23 cellular contexts compared by ENCODE assay signal in genomic region chr19:38513762-38514167, GRCh38.
A peak's percentile ranks its signal among the peaks of the same experiment; 100 is the strongest.
DNase-seq lines count a peak whose midpoint lies in the region; ATAC-seq and TF ChIP-seq lines count a peak whose summit lies in the region.
"Had no signal": no experiment of that assay in that cellular context is flagged by ENCODE, and none has a peak within 500 bp of the region (broad histone marks: within the 10 kb centered on the region; RNA-seq: fewer than 3 reads in every experiment).

No MANE protein-coding gene starts in this region.

- H3K9me2 ChIP-seq in GM23248 (ENCODE audit: insufficient read depth): no peaks in the 10 kb centered on the region

- no peaks in the 10 kb centered on the region for H3K27me3 Mint-ChIP-seq in activated CD4-positive, alpha-beta memory T cell treated with anti-CD3 and anti-CD28 coated beads for 36 hours

- no peak overlapping the region for H3K4me3 Mint-ChIP-seq in activated CD4-positive, alpha-beta memory T cell treated with anti-CD3 and anti-CD28 coated beads for 36 hours
- H3K4me3 Mint-ChIP-seq: naive B cell, type B pancreatic cell had no signal

- no peak overlapping the region for H3K4me3 ChIP-seq in GM23248
- no peak overlapping the region for H3K4me3 ChIP-seq in psoas muscle
- H3K4me3 ChIP-seq: dorsolateral prefrontal cortex, heart left ventricle, spleen had no signal

- CTCF ChIA-PET in activated CD4-positive, alpha-beta memory T cell treated with anti-CD3 and anti-CD28 coated beads for 36 hours (lab: Charles Lee): interaction anchor here (0.9 to 4.3 kb wide), 8 partner anchors 22 to 417 kb away, joined by 3 to 63 read pairs (median 7); partner anchors contain the start of genes EIF3K, FAM98C, MAP4K1 and MRPS12

- intact Hi-C loops in activated CD4-positive, alpha-beta memory T cell treated with anti-CD3 and anti-CD28 coated beads for 36 hours (cut with micrococcal nuclease): loop anchor here (1.0 to 5.0 kb wide), 3 partner anchors 25 to 419 kb away; partner anchors contain the start of genes MRPS12 and SARS2
- intact Hi-C loops in psoas muscle (cut with DNase I): no loop called here

- POLR2A ChIA-PET in activated CD4-positive, alpha-beta memory T cell treated with anti-CD3 and anti-CD28 coated beads for 36 hours (lab: Charles Lee): no interaction called here

- TF ChIP-seq CTCF in psoas muscle (IDR thresholded peaks at IDR 0.05): no peak

- no peak for DNase-seq in activated CD4-positive, CD25-positive, alpha-beta regulatory T cell (lab: John Stamatoyannopoulos, UW)
- DNase-seq in GM23248: peak; percentile 23
- DNase-seq in activated CD4-positive, alpha-beta memory T cell treated with anti-CD3 and anti-CD28 coated beads for 36 hours: peak; percentile 27
- no peak for DNase-seq in psoas muscle
- no peak for DNase-seq in glomerular visceral epithelial cell (ENCODE audit: extremely low spot score)
- no peak for DNase-seq in AG08395 (ENCODE audit: low spot score)
- DNase-seq: activated naive CD4-positive, alpha-beta T cell treated with anti-CD3 and anti-CD28 coated beads, Interleukin-2, amount 50 U/mL, for 16 hours; BE2C; COR-L47; DMS79; dorsolateral prefrontal cortex; left cardiac atrium; mesendoderm; naive B cell; NCI-H1436; NCI-H524 treated with DMSO at 0.1 percent for 48 hours; retina; spleen; stimulated activated CD4-positive, alpha-beta T cell treated with anti-CD3 and anti-CD28 coated beads, Interleukin-4, amount 100 ng/mL, for 24 hours had no signal

- H3K9me3 ChIP-seq in GM23248 (ENCODE audit: low read depth) (no peaks in the 10 kb centered on the region), psoas muscle (no peaks in the 10 kb centered on the region)
- H3K9me3 ChIP-seq: BE2C, heart left ventricle, spleen had no signal

- peaks cover 22% of the 10 kb centered on the region for H3K4me1 Mint-ChIP-seq in activated CD4-positive, alpha-beta memory T cell treated with anti-CD3 and anti-CD28 coated beads for 36 hours (ENCODE audit: low read depth)

- H4K20me1 ChIP-seq in GM23248 (ENCODE audit: insufficient read depth): no peaks in the 10 kb centered on the region

- no peak overlapping the region for H2AFZ ChIP-seq in GM23248

- no peaks in the 10 kb centered on the region for H3K79me2 ChIP-seq in GM23248 (ENCODE audit: insufficient read depth)

- H3F3A ChIP-seq in GM23248 (ENCODE audit: insufficient read depth): no peaks in the 10 kb centered on the region

- no peak overlapping the region for H3K27ac Mint-ChIP-seq in activated CD4-positive, alpha-beta memory T cell treated with anti-CD3 and anti-CD28 coated beads for 36 hours
- H3K27ac Mint-ChIP-seq: naive B cell, type B pancreatic cell had no signal

- no peaks in the 10 kb centered on the region for H3K4me1 ChIP-seq in GM23248 (ENCODE audit: insufficient read depth)
- peaks cover 3% of the 10 kb centered on the region for H3K4me1 ChIP-seq in psoas muscle
- H3K4me1 ChIP-seq: BE2C had no signal

- H3K36me3 Mint-ChIP-seq in activated CD4-positive, alpha-beta memory T cell treated with anti-CD3 and anti-CD28 coated beads for 36 hours: no peaks in the 10 kb centered on the region
- H3K36me3 Mint-ChIP-seq: naive B cell, type B pancreatic cell had no signal

- H3K4me2 ChIP-seq in GM23248 (ENCODE audit: unreplicated experiment): no peak overlapping the region

- in situ Hi-C loops in GM23248 (cut with MboI): no loop called here

- H3K27me3 ChIP-seq in GM23248 (replicated peaks; ENCODE audit: insufficient read depth): peaks cover 4% of the 10 kb centered on the region
- no peaks in the 10 kb centered on the region for H3K27me3 ChIP-seq in psoas muscle (ENCODE audit: insufficient read depth in 3 of 3, low read length in 2 of 3)
- H3K27me3 ChIP-seq: dorsolateral prefrontal cortex had no signal

- 43 to 51% methylated on average over 3 of the region's 3 CpGs for WGBS in GM23248 (ENCODE audit: low coverage in 1 of 2, low lambda C conversion rate in 2 of 2, missing lambda C conversion rate in 2 of 2), 2 experiments
- WGBS in psoas muscle, 3 donors: 54 to 75% (median 60%) methylated on average over 3 of the region's 3 CpGs

- H3K27ac ChIP-seq in GM23248 (no peak overlapping the region), psoas muscle (peak overlapping the region; percentile 53)
- H3K27ac ChIP-seq: dorsolateral prefrontal cortex, heart left ventricle, spleen had no signal

- H3K9ac ChIP-seq in GM23248: no peak overlapping the region

- H3K9me3 Mint-ChIP-seq in activated CD4-positive, alpha-beta memory T cell treated with anti-CD3 and anti-CD28 coated beads for 36 hours: no peaks in the 10 kb centered on the region
- H3K9me3 Mint-ChIP-seq: naive B cell, type B pancreatic cell had no signal

- H3K36me3 ChIP-seq in GM23248 (ENCODE audit: low read depth): no peaks in the 10 kb centered on the region
- H3K36me3 ChIP-seq in psoas muscle (ENCODE audit: insufficient read depth in 1 of 2, low read depth in 1 of 2): peaks cover 3 to 100% of the 10 kb centered on the region in 2 donors
- H3K36me3 ChIP-seq: BE2C, heart left ventricle, spleen had no signal

- peak; percentile 37 to 60 for ATAC-seq in activated CD4-positive, CD25-positive, alpha-beta regulatory T cell treated with anti-CD3 and anti-CD28 coated beads, Interleukin-2, amount 50 U/mL, for 24 hours
- ATAC-seq in psoas muscle (no peak), GM18858 (IDR thresholded peaks at IDR 0.05; ENCODE audit: unreplicated experiment) (no peak)
- ATAC-seq: heart left ventricle, left cardiac atrium had no signal

Comparison
In these comparisons a context has a peak if more than half of its experiments do, and no peak if none do; other contexts are left out.
1. ATAC-seq: peak in activated CD4-positive, CD25-positive, alpha-beta regulatory T cell treated with anti-CD3 and anti-CD28 coated beads, Interleukin-2, amount 50 U/mL, for 24 hours (2 of 2); none in psoas muscle (0 of 4) and GM18858 (single experiment).
2. DNase-seq: peak in GM23248 (single experiment) and activated CD4-positive, alpha-beta memory T cell treated with anti-CD3 and anti-CD28 coated beads for 36 hours (single experiment); none in activated CD4-positive, CD25-positive, alpha-beta regulatory T cell (0 of 4), psoas muscle (0 of 2), glomerular visceral epithelial cell (single experiment) and AG08395 (single experiment).